21 cellular contexts compared by ENCODE assay signal in genomic region chr22:37338539-37339246, GRCh38. TPM values are rescaled to one million over a fixed set of nuclear protein-coding genes. Genes with fewer than 3 reads are reported as not detected.
"Had no signal": no experiment of that assay in that cellular context is flagged by ENCODE, and none has a peak within 500 bp of the region (broad histone marks: within the 10 kb centered on the region; RNA-seq: fewer than 3 reads in every experiment).

No MANE protein-coding gene starts in this region.

- H3K9ac ChIP-seq: neural progenitor cell had no signal

- H3K36me3 Mint-ChIP-seq: natural killer cell treated with Interleukin-12 subunit alpha and Interleukin-12 subunit beta and Interleukin-15 and Interleukin-18, amount 100 ng/mL, for 72 hours; neural progenitor cell had no signal

- H3K4me2 ChIP-seq: hepatocyte, neural progenitor cell had no signal

- H3K4me3 Mint-ChIP-seq: natural killer cell treated with Interleukin-12 subunit alpha and Interleukin-12 subunit beta and Interleukin-15 and Interleukin-18, amount 100 ng/mL, for 72 hours had no signal

- ATAC-seq: left colon; natural killer cell treated with Interleukin-12 subunit alpha and Interleukin-12 subunit beta and Interleukin-15 and Interleukin-18, amount 100 ng/mL, for 72 hours; psoas muscle; sciatic nerve had no signal

- H2AFZ ChIP-seq: hepatocyte, neural progenitor cell had no signal

- H3K4me3 ChIP-seq: dorsolateral prefrontal cortex, hepatocyte, neural progenitor cell, psoas muscle, thyroid gland, upper lobe of left lung, uterus had no signal

- H3K4me1 ChIP-seq: psoas muscle, thyroid gland, uterus had no signal

- H3K27ac Mint-ChIP-seq: natural killer cell treated with Interleukin-12 subunit alpha and Interleukin-12 subunit beta and Interleukin-15 and Interleukin-18, amount 100 ng/mL, for 72 hours had no signal

- H3K36me3 ChIP-seq: neural progenitor cell, thyroid gland, upper lobe of left lung, uterus had no signal

- DNase-seq: cortex of kidney; dorsolateral prefrontal cortex; effector CD8-positive, alpha-beta T cell; foreskin melanocyte; head of caudate nucleus; left colon; mammary epithelial cell; occipital lobe; psoas muscle; retina; stimulated activated CD4-positive, alpha-beta T cell treated with anti-CD3 and anti-CD28 coated beads, Interleukin-2, amount 100 ng/mL, for 24 hours; stimulated activated CD4-positive, alpha-beta T cell treated with anti-CD3 and anti-CD28 coated beads, Interleukin-4, amount 100 ng/mL, for 4 hours; stimulated activated naive CD4-positive, alpha-beta T cell; thyroid gland; upper lobe of left lung; uterus had no signal

- H3K27ac ChIP-seq: hepatocyte, neural progenitor cell, psoas muscle, thyroid gland, upper lobe of left lung, uterus had no signal

- H3K9me3 ChIP-seq: psoas muscle, thyroid gland, upper lobe of left lung, uterus had no signal

- H3K9me3 Mint-ChIP-seq: natural killer cell treated with Interleukin-12 subunit alpha and Interleukin-12 subunit beta and Interleukin-15 and Interleukin-18, amount 100 ng/mL, for 72 hours; neural progenitor cell had no signal

RNA-seq across cellular contexts. Expression of gene CYTH4, which starts 56.4 kb away (rescaled TPM):
- total RNA-seq: kidney epithelial cell had no signal
